In genomic region chr13:100347941-100348340, GRCh38 we compare ENCODE assay signal across 1 cellular context.
TF ChIP-seq lines count a peak whose summit lies in the region.

No MANE protein-coding gene starts in this region.

TF ChIP-seq in GM23338, 12 proteins besides CTCF, POLR2A, EP300 and RAD21 (continued from another document):
- TF ChIP-seq REST (IDR thresholded peaks at IDR 0.05; ENCODE audit: unreplicated experiment) (no peak), EZH2phosphoT487 (IDR thresholded peaks at IDR 0.05; ENCODE audit: unreplicated experiment) (no peak), ZNF331 (CRISPR knock-in tag; IDR thresholded peaks at IDR 0.05; ENCODE audit: low read depth) (no peak), JUNB (IDR thresholded peaks at IDR 0.05; ENCODE audit: unreplicated experiment) (no peak), EZH2 (IDR thresholded peaks at IDR 0.05; ENCODE audit: low read depth, unreplicated experiment) (no peak), POLR2AphosphoS5 (IDR thresholded peaks at IDR 0.05; ENCODE audit: low read depth) (no peak), ETS1 (IDR thresholded peaks at IDR 0.05) (no peak), STAT1 (IDR thresholded peaks at IDR 0.05; ENCODE audit: unreplicated experiment) (no peak)
